8 cellular contexts compared by ENCODE assay signal in genomic region chr19:38224014-38224862, GRCh38. TPM values are rescaled to one million over a fixed set of nuclear protein-coding genes. Genes with fewer than 3 reads are reported as not detected.
DNase-seq lines count a peak whose midpoint lies in the region; ATAC-seq and TF ChIP-seq lines count a peak whose summit lies in the region.

TSS of gene DPF1 (minus strand) at chr19:38224222. CDS start at chr19:38224142, 80 bp downstream.

- CTCF ChIA-PET in AG04449 (lab: Yijun Ruan, JAX), result interaction anchor here (1.2 to 3.3 kb wide), 5 partner anchors 15 to 319 kb away, joined by 3 to 18 read pairs (median 4); partner anchors contain the start of gene WDR87
- CTCF ChIA-PET in activated CD8-positive, alpha-beta T cell treated with anti-CD3 and anti-CD28 coated beads, Interleukin-2, amount 10 ng/mL, durations not matched to agents 7 days and 5 days (lab: Charles Lee), result interaction anchor here (0.6 to 2.1 kb wide), 6 partner anchors 20 to 322 kb away, joined by 3 to 10 read pairs (median 6); partner anchors contain the start of gene SIPA1L3

- H3K4me3 ChIP-seq in AG04449 (ENCODE audit: low read depth, low read length), result peak within 1 kb of the TSS; percentile 70

- POLR2A ChIA-PET in AG04449 (lab: Yijun Ruan, JAX), result no interaction called here
- POLR2A ChIA-PET in activated CD8-positive, alpha-beta T cell treated with anti-CD3 and anti-CD28 coated beads, Interleukin-2, amount 10 ng/mL, durations not matched to agents 7 days and 5 days (lab: Charles Lee), result no interaction called here

- H3K27ac Mint-ChIP-seq in activated CD8-positive, alpha-beta T cell treated with anti-CD3 and anti-CD28 coated beads, Interleukin-2, amount 10 ng/mL, durations not matched to agents 7 days and 5 days, result no peak within 1 kb of the TSS

- peaks cover 12% of the 10 kb centered on the region for H3K4me1 Mint-ChIP-seq in activated CD8-positive, alpha-beta T cell treated with anti-CD3 and anti-CD28 coated beads, Interleukin-2, amount 10 ng/mL, durations not matched to agents 7 days and 5 days (ENCODE audit: low read depth)

- DNase-seq in AG04449 (ENCODE audit: low read depth, low spot score) (no peak), NCI-H69 (lab: John Stamatoyannopoulos, UW) (peak; percentile 97), myocyte (ENCODE audit: low read depth) (peak; percentile 74), superior temporal gyrus (ENCODE audit: extremely low spot score) (peak; percentile 69)
- peak; percentile 59 for DNase-seq in activated CD8-positive, alpha-beta T cell treated with anti-CD3 and anti-CD28 coated beads, Interleukin-2, amount 10 ng/mL, durations not matched to agents 7 days and 5 days

- no peaks in the 10 kb centered on the region for H3K9me3 Mint-ChIP-seq in activated CD8-positive, alpha-beta T cell treated with anti-CD3 and anti-CD28 coated beads, Interleukin-2, amount 10 ng/mL, durations not matched to agents 7 days and 5 days (ENCODE audit: insufficient read depth)

- no peaks in the 10 kb centered on the region for H3K36me3 Mint-ChIP-seq in activated CD8-positive, alpha-beta T cell treated with anti-CD3 and anti-CD28 coated beads, Interleukin-2, amount 10 ng/mL, durations not matched to agents 7 days and 5 days (ENCODE audit: low read depth)

- peaks cover 57% of the 10 kb centered on the region for H3K27me3 Mint-ChIP-seq in activated CD8-positive, alpha-beta T cell treated with anti-CD3 and anti-CD28 coated beads, Interleukin-2, amount 10 ng/mL, durations not matched to agents 7 days and 5 days (ENCODE audit: low read depth)

- peak within 1 kb of the TSS; percentile 63 for H3K4me3 Mint-ChIP-seq in activated CD8-positive, alpha-beta T cell treated with anti-CD3 and anti-CD28 coated beads, Interleukin-2, amount 10 ng/mL, durations not matched to agents 7 days and 5 days

- TF ChIP-seq CTCF in AG04449 (IDR thresholded peaks at IDR 0.05; ENCODE audit: insufficient read depth, low read length, missing control alignments), result no peak

- ATAC-seq in GM18498 (IDR thresholded peaks at IDR 0.05; ENCODE audit: unreplicated experiment) (peak; percentile 76), HG03135 (IDR thresholded peaks at IDR 0.05; ENCODE audit: unreplicated experiment) (peak; percentile 70)
- peak; percentile 81 for ATAC-seq in activated CD8-positive, alpha-beta T cell treated with anti-CD3 and anti-CD28 coated beads, Interleukin-2, amount 10 ng/mL, durations not matched to agents 7 days and 5 days

- in situ Hi-C loops in endometrial microvascular endothelial cells (cut with HindIII; ENCODE audit: inconsistent ontology term, low pct_unique_long_range_greater_than_20kb, low sequenced_read_pairs), result no loop called here

RNA-seq across cellular contexts. Expression of gene DPF1, which starts in this region (rescaled TPM):
- under 1 TPM; 0.16 to 0.29 TPM for total RNA-seq in activated CD8-positive, alpha-beta T cell treated with anti-CD3 and anti-CD28 coated beads, Interleukin-2, amount 10 ng/mL, durations not matched to agents 7 days and 5 days
- total RNA-seq in endometrial microvascular endothelial cells (ENCODE audit: inconsistent ontology term), result 14.9 TPM
- 1.2 and 1.7 TPM in 2 replicates for total RNA-seq in myocyte
- polyA plus RNA-seq in myocyte (2012), result 1.2 TPM

Comparison
In these comparisons a context has a peak if more than half of its experiments do, and no peak if none do; other contexts are left out.
1. Peak in DNase-seq and ATAC-seq in activated CD8-positive, alpha-beta T cell treated with anti-CD3 and anti-CD28 coated beads, Interleukin-2, amount 10 ng/mL, durations not matched to agents 7 days and 5 days; RNA of the gene not detected or under 1 TPM.